Comparison of ENCODE assay signal across 1 cellular context in the genomic region with DNA sequence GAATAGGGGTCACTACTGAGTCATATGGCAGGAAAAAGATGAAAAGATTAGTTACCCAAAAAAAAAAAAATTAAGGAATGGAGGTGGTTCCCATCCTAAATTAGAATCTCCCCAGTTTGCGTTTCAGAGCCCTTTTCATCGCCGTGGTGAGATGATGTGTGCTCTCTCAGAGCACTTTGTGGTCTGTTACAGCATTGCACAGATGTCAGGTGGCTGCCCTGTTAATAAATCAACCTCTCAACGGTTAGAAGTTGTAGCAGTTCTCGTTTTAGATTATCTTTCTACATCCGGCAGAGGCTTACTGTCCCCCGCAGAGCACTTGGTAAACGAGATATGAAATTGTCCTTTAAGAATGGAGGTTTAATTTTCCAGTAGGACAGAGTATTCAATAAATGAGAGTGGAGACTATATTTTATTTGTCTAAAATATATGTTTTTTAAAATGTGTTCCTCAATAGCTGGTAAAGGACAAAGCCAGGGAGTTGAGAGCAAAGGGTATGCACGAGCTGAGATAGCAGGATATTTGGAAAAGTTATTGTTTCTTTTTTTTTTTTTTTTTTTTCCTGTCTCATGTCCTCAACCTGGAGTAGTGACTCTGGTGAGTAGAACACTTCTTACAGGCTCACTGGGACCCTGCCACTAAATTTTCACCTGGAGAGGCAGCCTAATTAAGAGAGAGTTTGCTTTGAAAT.
A peak's percentile ranks its signal among the peaks of the same experiment; 100 is the strongest.
TF ChIP-seq lines count a peak whose summit lies in the region.

No MANE protein-coding gene starts in this region.

TF ChIP-seq in HEK293, 187 proteins besides CTCF, POLR2A, EP300 and RAD21 (continued from another document):
- TF ChIP-seq, protein P1, sequence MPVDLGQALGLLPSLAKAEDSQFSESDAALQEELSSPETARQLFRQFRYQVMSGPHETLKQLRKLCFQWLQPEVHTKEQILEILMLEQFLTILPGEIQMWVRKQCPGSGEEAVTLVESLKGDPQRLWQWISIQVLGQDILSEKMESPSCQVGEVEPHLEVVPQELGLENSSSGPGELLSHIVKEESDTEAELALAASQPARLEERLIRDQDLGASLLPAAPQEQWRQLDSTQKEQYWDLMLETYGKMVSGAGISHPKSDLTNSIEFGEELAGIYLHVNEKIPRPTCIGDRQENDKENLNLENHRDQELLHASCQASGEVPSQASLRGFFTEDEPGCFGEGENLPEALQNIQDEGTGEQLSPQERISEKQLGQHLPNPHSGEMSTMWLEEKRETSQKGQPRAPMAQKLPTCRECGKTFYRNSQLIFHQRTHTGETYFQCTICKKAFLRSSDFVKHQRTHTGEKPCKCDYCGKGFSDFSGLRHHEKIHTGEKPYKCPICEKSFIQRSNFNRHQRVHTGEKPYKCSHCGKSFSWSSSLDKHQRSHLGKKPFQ (tag by site-specific recombination; IDR thresholded peaks at IDR 0.05) = peak; percentile 37; the same call in 1 of the 2 replicates
- no peak for TF ChIP-seq GFI1B (tag by site-specific recombination; IDR thresholded peaks at IDR 0.05)
- TF ChIP-seq, protein P2, sequence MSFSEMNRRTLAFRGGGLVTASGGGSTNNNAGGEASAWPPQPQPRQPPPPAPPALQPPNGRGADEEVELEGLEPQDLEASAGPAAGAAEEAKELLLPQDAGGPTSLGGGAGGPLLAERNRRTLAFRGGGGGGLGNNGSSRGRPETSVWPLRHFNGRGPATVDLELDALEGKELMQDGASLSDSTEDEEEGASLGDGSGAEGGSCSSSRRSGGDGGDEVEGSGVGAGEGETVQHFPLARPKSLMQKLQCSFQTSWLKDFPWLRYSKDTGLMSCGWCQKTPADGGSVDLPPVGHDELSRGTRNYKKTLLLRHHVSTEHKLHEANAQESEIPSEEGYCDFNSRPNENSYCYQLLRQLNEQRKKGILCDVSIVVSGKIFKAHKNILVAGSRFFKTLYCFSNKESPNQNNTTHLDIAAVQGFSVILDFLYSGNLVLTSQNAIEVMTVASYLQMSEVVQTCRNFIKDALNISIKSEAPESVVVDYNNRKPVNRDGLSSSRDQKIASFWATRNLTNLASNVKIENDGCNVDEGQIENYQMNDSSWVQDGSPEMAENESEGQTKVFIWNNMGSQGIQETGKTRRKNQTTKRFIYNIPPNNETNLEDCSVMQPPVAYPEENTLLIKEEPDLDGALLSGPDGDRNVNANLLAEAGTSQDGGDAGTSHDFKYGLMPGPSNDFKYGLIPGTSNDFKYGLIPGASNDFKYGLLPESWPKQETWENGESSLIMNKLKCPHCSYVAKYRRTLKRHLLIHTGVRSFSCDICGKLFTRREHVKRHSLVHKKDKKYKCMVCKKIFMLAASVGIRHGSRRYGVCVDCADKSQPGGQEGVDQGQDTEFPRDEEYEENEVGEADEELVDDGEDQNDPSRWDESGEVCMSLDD (tag by site-specific recombination; IDR thresholded peaks at IDR 0.05) = 0 out of 2 replicates have a peak, but pooled peaks have one; percentile 20
- TF ChIP-seq, protein P3, sequence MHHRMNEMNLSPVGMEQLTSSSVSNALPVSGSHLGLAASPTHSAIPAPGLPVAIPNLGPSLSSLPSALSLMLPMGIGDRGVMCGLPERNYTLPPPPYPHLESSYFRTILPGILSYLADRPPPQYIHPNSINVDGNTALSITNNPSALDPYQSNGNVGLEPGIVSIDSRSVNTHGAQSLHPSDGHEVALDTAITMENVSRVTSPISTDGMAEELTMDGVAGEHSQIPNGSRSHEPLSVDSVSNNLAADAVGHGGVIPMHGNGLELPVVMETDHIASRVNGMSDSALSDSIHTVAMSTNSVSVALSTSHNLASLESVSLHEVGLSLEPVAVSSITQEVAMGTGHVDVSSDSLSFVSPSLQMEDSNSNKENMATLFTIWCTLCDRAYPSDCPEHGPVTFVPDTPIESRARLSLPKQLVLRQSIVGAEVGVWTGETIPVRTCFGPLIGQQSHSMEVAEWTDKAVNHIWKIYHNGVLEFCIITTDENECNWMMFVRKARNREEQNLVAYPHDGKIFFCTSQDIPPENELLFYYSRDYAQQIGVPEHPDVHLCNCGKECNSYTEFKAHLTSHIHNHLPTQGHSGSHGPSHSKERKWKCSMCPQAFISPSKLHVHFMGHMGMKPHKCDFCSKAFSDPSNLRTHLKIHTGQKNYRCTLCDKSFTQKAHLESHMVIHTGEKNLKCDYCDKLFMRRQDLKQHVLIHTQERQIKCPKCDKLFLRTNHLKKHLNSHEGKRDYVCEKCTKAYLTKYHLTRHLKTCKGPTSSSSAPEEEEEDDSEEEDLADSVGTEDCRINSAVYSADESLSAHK (tag by site-specific recombination; IDR thresholded peaks at IDR 0.05) = peak; percentile 59
- peak; percentile 89 for TF ChIP-seq ZNF843 (tag by site-specific recombination; IDR thresholded peaks at IDR 0.05)
- peak; percentile 52 for TF ChIP-seq ZBTB17 (tag by site-specific recombination; IDR thresholded peaks at IDR 0.05)
- TF ChIP-seq GLIS1 (tag by site-specific recombination; IDR thresholded peaks at IDR 0.05) = peak; percentile 80
- TF ChIP-seq ZNF629 (tag by site-specific recombination; IDR thresholded peaks at IDR 0.05) = peak; percentile 73
- TF ChIP-seq, protein P4, sequence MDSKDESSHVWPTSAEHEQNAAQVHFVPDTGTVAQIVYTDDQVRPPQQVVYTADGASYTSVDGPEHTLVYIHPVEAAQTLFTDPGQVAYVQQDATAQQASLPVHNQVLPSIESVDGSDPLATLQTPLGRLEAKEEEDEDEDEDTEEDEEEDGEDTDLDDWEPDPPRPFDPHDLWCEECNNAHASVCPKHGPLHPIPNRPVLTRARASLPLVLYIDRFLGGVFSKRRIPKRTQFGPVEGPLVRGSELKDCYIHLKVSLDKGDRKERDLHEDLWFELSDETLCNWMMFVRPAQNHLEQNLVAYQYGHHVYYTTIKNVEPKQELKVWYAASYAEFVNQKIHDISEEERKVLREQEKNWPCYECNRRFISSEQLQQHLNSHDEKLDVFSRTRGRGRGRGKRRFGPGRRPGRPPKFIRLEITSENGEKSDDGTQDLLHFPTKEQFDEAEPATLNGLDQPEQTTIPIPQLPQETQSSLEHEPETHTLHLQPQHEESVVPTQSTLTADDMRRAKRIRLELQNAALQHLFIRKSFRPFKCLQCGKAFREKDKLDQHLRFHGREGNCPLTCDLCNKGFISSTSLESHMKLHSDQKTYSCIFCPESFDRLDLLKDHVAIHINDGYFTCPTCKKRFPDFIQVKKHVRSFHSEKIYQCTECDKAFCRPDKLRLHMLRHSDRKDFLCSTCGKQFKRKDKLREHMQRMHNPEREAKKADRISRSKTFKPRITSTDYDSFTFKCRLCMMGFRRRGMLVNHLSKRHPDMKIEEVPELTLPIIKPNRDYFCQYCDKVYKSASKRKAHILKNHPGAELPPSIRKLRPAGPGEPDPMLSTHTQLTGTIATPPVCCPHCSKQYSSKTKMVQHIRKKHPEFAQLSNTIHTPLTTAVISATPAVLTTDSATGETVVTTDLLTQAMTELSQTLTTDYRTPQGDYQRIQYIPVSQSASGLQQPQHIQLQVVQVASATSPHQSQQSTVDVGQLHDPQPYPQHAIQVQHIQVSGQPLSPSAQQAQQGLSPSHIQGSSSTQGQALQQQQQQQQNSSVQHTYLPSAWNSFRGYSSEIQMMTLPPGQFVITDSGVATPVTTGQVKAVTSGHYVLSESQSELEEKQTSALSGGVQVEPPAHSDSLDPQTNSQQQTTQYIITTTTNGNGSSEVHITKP (tag by site-specific recombination; IDR thresholded peaks at IDR 0.05) = 0 out of 2 replicates have a peak, but pooled peaks have one; percentile 16
- TF ChIP-seq, protein P5, sequence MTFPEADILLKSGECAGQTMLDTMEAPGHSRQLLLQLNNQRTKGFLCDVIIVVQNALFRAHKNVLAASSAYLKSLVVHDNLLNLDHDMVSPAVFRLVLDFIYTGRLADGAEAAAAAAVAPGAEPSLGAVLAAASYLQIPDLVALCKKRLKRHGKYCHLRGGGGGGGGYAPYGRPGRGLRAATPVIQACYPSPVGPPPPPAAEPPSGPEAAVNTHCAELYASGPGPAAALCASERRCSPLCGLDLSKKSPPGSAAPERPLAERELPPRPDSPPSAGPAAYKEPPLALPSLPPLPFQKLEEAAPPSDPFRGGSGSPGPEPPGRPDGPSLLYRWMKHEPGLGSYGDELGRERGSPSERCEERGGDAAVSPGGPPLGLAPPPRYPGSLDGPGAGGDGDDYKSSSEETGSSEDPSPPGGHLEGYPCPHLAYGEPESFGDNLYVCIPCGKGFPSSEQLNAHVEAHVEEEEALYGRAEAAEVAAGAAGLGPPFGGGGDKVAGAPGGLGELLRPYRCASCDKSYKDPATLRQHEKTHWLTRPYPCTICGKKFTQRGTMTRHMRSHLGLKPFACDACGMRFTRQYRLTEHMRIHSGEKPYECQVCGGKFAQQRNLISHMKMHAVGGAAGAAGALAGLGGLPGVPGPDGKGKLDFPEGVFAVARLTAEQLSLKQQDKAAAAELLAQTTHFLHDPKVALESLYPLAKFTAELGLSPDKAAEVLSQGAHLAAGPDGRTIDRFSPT (tag by site-specific recombination; IDR thresholded peaks at IDR 0.05) = 0 out of 2 replicates have a peak, but pooled peaks have one; percentile 30
- TF ChIP-seq, protein P6, sequence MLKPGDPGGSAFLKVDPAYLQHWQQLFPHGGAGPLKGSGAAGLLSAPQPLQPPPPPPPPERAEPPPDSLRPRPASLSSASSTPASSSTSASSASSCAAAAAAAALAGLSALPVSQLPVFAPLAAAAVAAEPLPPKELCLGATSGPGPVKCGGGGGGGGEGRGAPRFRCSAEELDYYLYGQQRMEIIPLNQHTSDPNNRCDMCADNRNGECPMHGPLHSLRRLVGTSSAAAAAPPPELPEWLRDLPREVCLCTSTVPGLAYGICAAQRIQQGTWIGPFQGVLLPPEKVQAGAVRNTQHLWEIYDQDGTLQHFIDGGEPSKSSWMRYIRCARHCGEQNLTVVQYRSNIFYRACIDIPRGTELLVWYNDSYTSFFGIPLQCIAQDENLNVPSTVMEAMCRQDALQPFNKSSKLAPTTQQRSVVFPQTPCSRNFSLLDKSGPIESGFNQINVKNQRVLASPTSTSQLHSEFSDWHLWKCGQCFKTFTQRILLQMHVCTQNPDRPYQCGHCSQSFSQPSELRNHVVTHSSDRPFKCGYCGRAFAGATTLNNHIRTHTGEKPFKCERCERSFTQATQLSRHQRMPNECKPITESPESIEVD (tag by site-specific recombination; IDR thresholded peaks at IDR 0.05) = peak; percentile 92
- peak; percentile 89 for TF ChIP-seq FEZF1 (tag by site-specific recombination; IDR thresholded peaks at IDR 0.05)
- peak; percentile 23; the same call in 1 of the 2 replicates for TF ChIP-seq IKZF3 (tag by site-specific recombination; IDR thresholded peaks at IDR 0.05)
- no peak for TF ChIP-seq SCRT1 (tag by site-specific recombination; IDR thresholded peaks at IDR 0.05; ENCODE audit: borderline replicate concordance)
- TF ChIP-seq ZNF501 (tag by site-specific recombination; IDR thresholded peaks at IDR 0.05) = peak; percentile 52; the same call in 1 of the 2 replicates
TF ChIP-seq in HEK293: peak in this region for 31.
